In genomic region chr2:143313861-143314260, GRCh38 we compare ENCODE assay signal across 20 cellular contexts.
DNase-seq lines count a peak whose midpoint lies in the region; ATAC-seq, FAIRE-seq and TF ChIP-seq lines count a peak whose summit lies in the region.
"Had no signal": no experiment of that assay in that cellular context is flagged by ENCODE, and none has a peak within 500 bp of the region (broad histone marks: within the 10 kb centered on the region; RNA-seq: fewer than 3 reads in every experiment).

No MANE protein-coding gene starts in this region.

- no peaks in the 10 kb centered on the region for H3K27me3 ChIP-seq in CD4-positive, alpha-beta T cell (ENCODE audit: control insufficient read depth, insufficient read depth, low read length)
- H3K27me3 ChIP-seq in GM23338 (ENCODE audit: insufficient read depth): no peaks in the 10 kb centered on the region
- no peaks in the 10 kb centered on the region for H3K27me3 ChIP-seq in neuronal stem cell (ENCODE audit: control insufficient read depth in 3 of 3, insufficient read depth in 3 of 3, low read depth in 1 of 3, low read length in 3 of 3)

- no peak overlapping the region for H2BK120ac ChIP-seq in neuronal stem cell (ENCODE audit: low read depth, low read length)

- no peaks in the 10 kb centered on the region for H4K20me1 ChIP-seq in GM23338 (replicated peaks; ENCODE audit: insufficient read depth)

- FAIRE-seq in kidney (lab: Jason Lieb, UNC) (no peak), D721Med (lab: Jason Lieb, UNC) (no peak)
- FAIRE-seq: GM12878, GM18507, H1 had no signal

- peaks cover 59% of the 10 kb centered on the region for H3K4me1 Mint-ChIP-seq in CD4-positive, alpha-beta T cell (ENCODE audit: low read depth)
- no peaks in the 10 kb centered on the region for H3K4me1 Mint-ChIP-seq in GM23338
- peaks cover 20% of the 10 kb centered on the region for H3K4me1 Mint-ChIP-seq in activated T-helper 17 cell treated with anti-CD3 and anti-CD28 coated beads, Interleukin-2, amount 50 U/mL, for 72 hours

- no peaks in the 10 kb centered on the region for H3K9me3 ChIP-seq in CD4-positive, alpha-beta T cell (ENCODE audit: control insufficient read depth, low read length)
- H3K9me3 ChIP-seq in neuronal stem cell (replicated peaks in 1 of 2; ENCODE audit: control insufficient read depth in 2 of 2, insufficient read depth in 1 of 2, low read depth in 1 of 2, low read length in 2 of 2) (no peaks in the 10 kb centered on the region), kidney (ENCODE audit: control insufficient read depth in 1 of 2, low read length in 2 of 2) (no peaks in the 10 kb centered on the region)
- H3K9me3 ChIP-seq: Caco-2 had no signal

- H3K27ac ChIP-seq in CD4-positive, alpha-beta T cell (ENCODE audit: low read depth, low read length): no peak overlapping the region
- H3K27ac ChIP-seq in GM23338 (ENCODE audit: low read depth) (no peak overlapping the region), neuronal stem cell (replicated peaks; ENCODE audit: low read length) (no peak overlapping the region), kidney (ENCODE audit: low read depth in 2 of 2, low read length in 2 of 2) (no peak overlapping the region)

- no peak for TF ChIP-seq CTCF in CD4-positive, alpha-beta T cell (IDR thresholded peaks at IDR 0.05)
- no peak for TF ChIP-seq CTCF in GM23338 (conservative IDR thresholded peaks at IDR 0.05; ENCODE audit: low read depth in 2 of 2)
- TF ChIP-seq CTCF in kidney (IDR thresholded peaks at IDR 0.05; ENCODE audit: borderline replicate concordance, extremely low read depth, insufficient read depth): no peak
- no peak for TF ChIP-seq CTCF in D721Med (IDR thresholded peaks at IDR 0.05; ENCODE audit: insufficient read depth, missing control alignments)

- H3K36me3 Mint-ChIP-seq in CD4-positive, alpha-beta T cell (ENCODE audit: low read depth): peaks cover 38% of the 10 kb centered on the region
- H3K36me3 Mint-ChIP-seq in GM23338 (ENCODE audit: low read depth): no peaks in the 10 kb centered on the region
- peaks cover 17% of the 10 kb centered on the region for H3K36me3 Mint-ChIP-seq in activated T-helper 17 cell treated with anti-CD3 and anti-CD28 coated beads, Interleukin-2, amount 50 U/mL, for 72 hours (ENCODE audit: low read depth)

- H3K4me2 ChIP-seq in GM23338: no peak overlapping the region
- no peak overlapping the region for H3K4me2 ChIP-seq in neuronal stem cell (ENCODE audit: insufficient read depth, low read length, poor library complexity, severe bottlenecking)

- no peaks in the 10 kb centered on the region for H3K36me3 ChIP-seq in GM23338 (ENCODE audit: insufficient read depth)
- no peaks in the 10 kb centered on the region for H3K36me3 ChIP-seq in neuronal stem cell (replicated peaks in 1 of 2; ENCODE audit: control insufficient read depth in 2 of 2, insufficient read depth in 2 of 2, low read length in 2 of 2)
- H3K36me3 ChIP-seq in kidney (ENCODE audit: control insufficient read depth in 1 of 2, insufficient read depth in 2 of 2, low read length in 2 of 2): no peaks in the 10 kb centered on the region

- no peaks in the 10 kb centered on the region for H3K79me1 ChIP-seq in neuronal stem cell (ENCODE audit: low read depth, low read length)

- H3K14ac ChIP-seq in neuronal stem cell (ENCODE audit: low read length): no peak overlapping the region

- no peak overlapping the region for H2BK15ac ChIP-seq in neuronal stem cell (ENCODE audit: low read length)

- no peak overlapping the region for H2BK5ac ChIP-seq in neuronal stem cell (ENCODE audit: low read length)

- H3K27ac Mint-ChIP-seq in CD4-positive, alpha-beta T cell: peak overlapping the region; percentile 26
- H3K27ac Mint-ChIP-seq in GM23338: no peak overlapping the region
- H3K27ac Mint-ChIP-seq in activated T-helper 17 cell treated with anti-CD3 and anti-CD28 coated beads, Interleukin-2, amount 50 U/mL, for 72 hours: peak overlapping the region; percentile 63
- H3K27ac Mint-ChIP-seq: CD8-positive, alpha-beta T cell had no signal

- no peaks in the 10 kb centered on the region for H3K79me2 ChIP-seq in GM23338 (replicated peaks; ENCODE audit: insufficient read depth)

- H3K18ac ChIP-seq in neuronal stem cell (ENCODE audit: low read length): no peak overlapping the region

- H2AFZ ChIP-seq in GM23338 (peak overlapping the region; percentile 40; the same call in 1 of the 2 replicates), neuronal stem cell (ENCODE audit: low read length) (peak overlapping the region; percentile 38)

- H3K9me2 ChIP-seq in GM23338 (ENCODE audit: insufficient read depth): no peaks in the 10 kb centered on the region

- no peak overlapping the region for H3K4me3 Mint-ChIP-seq in CD4-positive, alpha-beta T cell
- no peak overlapping the region for H3K4me3 Mint-ChIP-seq in GM23338
- no peak overlapping the region for H3K4me3 Mint-ChIP-seq in activated T-helper 17 cell treated with anti-CD3 and anti-CD28 coated beads, Interleukin-2, amount 50 U/mL, for 72 hours
- H3K4me3 Mint-ChIP-seq: CD8-positive, alpha-beta T cell had no signal

- H3K23ac ChIP-seq in neuronal stem cell (ENCODE audit: low read depth, low read length, poor library complexity): no peak overlapping the region

- WGBS in neuronal stem cell (ENCODE audit: extremely low coverage in 2 of 2, insufficient read length in 2 of 2, insufficient replicate concordance in 1 of 2), 2 donors: 100% methylated on average over 1 of the region's 2 CpGs; no CpG with 5 or more reads in 1 of the 2 donors

- CTCF ChIA-PET in CD4-positive, alpha-beta T cell (lab: Charles Lee): no interaction called here

- ATAC-seq in CD4-positive, alpha-beta T cell (ENCODE audit: poor library complexity): no peak
- ATAC-seq in GM23338 (no peak), GM21381 (IDR thresholded peaks at IDR 0.05; ENCODE audit: unreplicated experiment) (no peak), GM18505 (IDR thresholded peaks at IDR 0.05; ENCODE audit: unreplicated experiment) (no peak)
- ATAC-seq in activated T-helper 17 cell treated with anti-CD3 and anti-CD28 coated beads, Interleukin-2, amount 50 U/mL, for 72 hours (replicated peaks): no peak
- ATAC-seq: CD8-positive, alpha-beta T cell; GM12878 had no signal

- H3F3A ChIP-seq in GM23338 (replicated peaks; ENCODE audit: low read depth): no peaks in the 10 kb centered on the region

- no peaks in the 10 kb centered on the region for H3K4me1 ChIP-seq in GM23338 (ENCODE audit: insufficient read depth)
- H3K4me1 ChIP-seq in neuronal stem cell (ENCODE audit: control insufficient read depth in 2 of 2, insufficient read depth in 1 of 2, low read depth in 1 of 2, low read length in 2 of 2): no peaks in the 10 kb centered on the region
- H3K4me1 ChIP-seq in kidney (ENCODE audit: control insufficient read depth in 1 of 2, insufficient read depth in 1 of 2, low read depth in 1 of 2, low read length in 2 of 2): no peaks in the 10 kb centered on the region
- H3K4me1 ChIP-seq: Caco-2 had no signal

- no peak overlapping the region for H3K4me3 ChIP-seq in GM23338
- no peak overlapping the region for H3K4me3 ChIP-seq in neuronal stem cell (ENCODE audit: low read length in 2 of 2)
- no peak overlapping the region for H3K4me3 ChIP-seq in kidney (ENCODE audit: low read length in 2 of 2)
- H3K4me3 ChIP-seq: GM12878 had no signal

- no peak overlapping the region for H3K9ac ChIP-seq in neuronal stem cell (ENCODE audit: low read depth, low read length, poor library complexity)
- no peak overlapping the region for H3K9ac ChIP-seq in kidney (ENCODE audit: low read length in 2 of 2)

- no peak overlapping the region for H4K8ac ChIP-seq in neuronal stem cell (ENCODE audit: low read depth, low read length)

- H3K4ac ChIP-seq in neuronal stem cell (ENCODE audit: low read length): no peak overlapping the region

- H3K9me3 Mint-ChIP-seq in CD4-positive, alpha-beta T cell: no peaks in the 10 kb centered on the region
- H3K9me3 Mint-ChIP-seq in GM23338: no peaks in the 10 kb centered on the region
- no peaks in the 10 kb centered on the region for H3K9me3 Mint-ChIP-seq in activated T-helper 17 cell treated with anti-CD3 and anti-CD28 coated beads, Interleukin-2, amount 50 U/mL, for 72 hours
- H3K9me3 Mint-ChIP-seq: CD8-positive, alpha-beta T cell had no signal

- H4K91ac ChIP-seq in neuronal stem cell (ENCODE audit: low read depth, low read length, poor library complexity): no peak overlapping the region

- POLR2A ChIA-PET in CD4-positive, alpha-beta T cell (lab: Charles Lee): interaction anchor here (0.9 kb wide), 1 partner anchor 30 kb away, joined by 3 read pairs; no protein-coding TSS in a partner anchor

- DNase-seq in CD4-positive, alpha-beta T cell: no peak
- DNase-seq in GM23338 (ENCODE audit: low spot score) (no peak), neuronal stem cell (ENCODE audit: low spot score) (no peak), kidney (no peak), D721Med (ENCODE audit: insufficient read length, low spot score) (no peak)
- DNase-seq: C1 segment of cervical spinal cord; Caco-2; CD8-positive, alpha-beta T cell; DMS 273 treated with DMSO at 0.1 percent for 48 hours; DMS79; EL; GDM1; H7; HCEC 1CT had no signal

- H3K27me3 Mint-ChIP-seq in CD4-positive, alpha-beta T cell: no peaks in the 10 kb centered on the region
- no peaks in the 10 kb centered on the region for H3K27me3 Mint-ChIP-seq in GM23338 (ENCODE audit: insufficient read depth, low read depth, poor library complexity)
- no peaks in the 10 kb centered on the region for H3K27me3 Mint-ChIP-seq in activated T-helper 17 cell treated with anti-CD3 and anti-CD28 coated beads, Interleukin-2, amount 50 U/mL, for 72 hours

- no peak overlapping the region for H2AK5ac ChIP-seq in neuronal stem cell (ENCODE audit: low read depth, low read length)

- intact Hi-C loops in CD4-positive, alpha-beta T cell (cut with DNase I, micrococcal nuclease): no loop called here
- intact Hi-C loops in kidney (cut with DNase I): no loop called here

- TF ChIP-seq POLR2A in GM18505 (IDR thresholded peaks at IDR 0.05; ENCODE audit: borderline replicate concordance, extremely low read depth, insufficient read depth, insufficient read length): no peak

- H2BK12ac ChIP-seq in neuronal stem cell (ENCODE audit: low read length): no peak overlapping the region

TF ChIP-seq in GM23338, 12 proteins besides CTCF, POLR2A, EP300 and RAD21 (continues in another document):
- no peak for TF ChIP-seq POLR2AphosphoS5 (IDR thresholded peaks at IDR 0.05; ENCODE audit: low read depth)
